Comparison of ENCODE assay signal across 8 cellular contexts in the genomic region with DNA sequence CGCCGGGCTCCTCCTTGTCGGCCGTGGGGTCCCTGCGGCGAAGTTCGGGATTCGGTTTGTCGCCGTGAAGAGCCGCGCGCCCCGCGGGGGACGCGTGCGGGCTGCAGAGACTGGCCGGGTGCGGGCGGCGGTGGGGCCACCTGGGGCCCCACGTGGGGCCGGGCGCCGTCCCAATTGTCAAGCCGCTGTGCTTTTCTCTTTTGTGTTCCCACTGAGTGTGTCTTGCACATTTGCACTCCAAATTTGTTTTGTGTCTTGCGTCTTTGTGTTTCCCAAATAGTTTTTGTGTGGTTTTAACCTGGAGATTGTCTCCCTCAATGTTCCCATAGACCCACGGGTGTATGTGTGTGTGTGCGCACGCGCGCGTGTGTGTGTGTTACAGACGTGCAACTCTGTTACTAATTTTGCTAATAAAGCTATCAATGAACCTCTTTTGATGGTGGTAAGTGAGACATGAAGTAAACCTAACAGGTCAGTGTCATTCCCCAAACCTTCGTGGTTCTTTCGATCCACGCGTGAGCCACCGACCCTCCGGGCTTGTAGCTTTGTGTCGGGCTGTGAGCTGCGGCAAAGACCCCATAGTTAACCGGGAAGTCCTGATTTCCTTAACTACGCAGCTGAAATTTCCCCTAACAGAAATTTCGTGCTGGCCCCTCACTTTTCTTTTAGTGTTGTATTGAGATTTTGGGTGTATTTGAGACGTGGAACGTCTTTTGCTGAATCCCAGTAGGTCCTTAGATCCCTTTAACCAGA. TPM values are rescaled to one million over a fixed set of nuclear protein-coding genes. Genes with fewer than 3 reads are reported as not detected.
DNase-seq lines count a peak whose midpoint lies in the region; ATAC-seq and TF ChIP-seq lines count a peak whose summit lies in the region.

No MANE protein-coding gene starts in this region.

- peaks cover 7% of the 10 kb centered on the region for H3K36me3 Mint-ChIP-seq in activated naive CD8-positive, alpha-beta T cell treated with anti-CD3 and anti-CD28 coated beads, Interleukin-2, amount 10 ng/mL, durations not matched to agents 7 days and 5 days

- intact Hi-C loops in heart left ventricle (cut with DNase I) (loop anchor here in 3 of 10 donors (5.0 to 10.0 kb wide), 2 partner anchors 47 to 54 kb away; no protein-coding TSS in a partner anchor), psoas muscle (cut with DNase I) (loop anchor here in 1 of 2 donors (5.0 kb wide), 1 partner anchor 47 kb away; no protein-coding TSS in a partner anchor)

- peak overlapping the region; percentile 98 for H3K27ac Mint-ChIP-seq in activated naive CD8-positive, alpha-beta T cell treated with anti-CD3 and anti-CD28 coated beads, Interleukin-2, amount 10 ng/mL, durations not matched to agents 7 days and 5 days

- peaks cover 35% of the 10 kb centered on the region for H3K4me1 Mint-ChIP-seq in activated naive CD8-positive, alpha-beta T cell treated with anti-CD3 and anti-CD28 coated beads, Interleukin-2, amount 10 ng/mL, durations not matched to agents 7 days and 5 days

- H3K27me3 Mint-ChIP-seq in activated naive CD8-positive, alpha-beta T cell treated with anti-CD3 and anti-CD28 coated beads, Interleukin-2, amount 10 ng/mL, durations not matched to agents 7 days and 5 days, result no peaks in the 10 kb centered on the region

- H3K4me3 ChIP-seq in heart left ventricle, result peak overlapping the region; percentile 43 to 99 (median 84)
- H3K4me3 ChIP-seq in psoas muscle, result peak overlapping the region; percentile 79

- H3K4me1 ChIP-seq in heart left ventricle (peaks cover 0 to 25% (median 7%) of the 10 kb centered on the region in 12 donors), psoas muscle (peaks cover 7% of the 10 kb centered on the region)

- H3K36me3 ChIP-seq in heart left ventricle (no peaks in the 10 kb centered on the region), psoas muscle (ENCODE audit: insufficient read depth in 1 of 2, low read depth in 1 of 2) (no peaks in the 10 kb centered on the region)

- TF ChIP-seq POLR2A in heart left ventricle (IDR thresholded peaks at IDR 0.05), result no peak

- H3K27me3 ChIP-seq in heart left ventricle, result peaks cover 0 to 6% (median 0%) of the 10 kb centered on the region in 9 donors
- H3K27me3 ChIP-seq in psoas muscle (ENCODE audit: insufficient read depth in 3 of 3, low read length in 2 of 3), result no peaks in the 10 kb centered on the region

- no peaks in the 10 kb centered on the region for H3K9me3 Mint-ChIP-seq in activated naive CD8-positive, alpha-beta T cell treated with anti-CD3 and anti-CD28 coated beads, Interleukin-2, amount 10 ng/mL, durations not matched to agents 7 days and 5 days

- CTCF ChIA-PET in RWPE1 (lab: Yijun Ruan, JAX), result no interaction called here

- ATAC-seq in HG02642 (IDR thresholded peaks at IDR 0.05; ENCODE audit: poor library complexity, unreplicated experiment) (peak; percentile 42), heart left ventricle (peak in 3 of 4 donors; percentile 59 to 76 (median 68)), psoas muscle (peak; percentile 59 to 82 (median 76))
- ATAC-seq in activated naive CD8-positive, alpha-beta T cell treated with anti-CD3 and anti-CD28 coated beads, Interleukin-2, amount 10 ng/mL, durations not matched to agents 7 days and 5 days (ENCODE audit: low read depth), result peak; percentile 55

- peak overlapping the region; percentile 97 for H3K4me3 Mint-ChIP-seq in activated naive CD8-positive, alpha-beta T cell treated with anti-CD3 and anti-CD28 coated beads, Interleukin-2, amount 10 ng/mL, durations not matched to agents 7 days and 5 days

- DNase-seq in GM13977 (ENCODE audit: low spot score) (peak; percentile 73), RWPE1 (ENCODE audit: low spot score) (peak; percentile 26), heart left ventricle (peak; percentile 23 to 74 (median 52)), psoas muscle (peak; percentile 53 to 67), SHP77 (lab: John Stamatoyannopoulos, UW) (no peak), NCI-H446 treated with DMSO at 0.1 percent for 48 hours (lab: John Stamatoyannopoulos, UW) (no peak)
- DNase-seq in activated naive CD8-positive, alpha-beta T cell treated with anti-CD3 and anti-CD28 coated beads, Interleukin-2, amount 10 ng/mL, durations not matched to agents 7 days and 5 days, result no peak

- peak overlapping the region; percentile 71 for H3K27ac ChIP-seq in RWPE1
- H3K27ac ChIP-seq in heart left ventricle, result peak overlapping the region; percentile 52 to 95 (median 90)
- peak overlapping the region; percentile 84 for H3K27ac ChIP-seq in psoas muscle

- no peak for TF ChIP-seq CTCF in GM13977 (IDR thresholded peaks at IDR 0.05; ENCODE audit: extremely low read depth, insufficient read depth, missing control alignments)
- no peak for TF ChIP-seq CTCF in RWPE1 (conservative IDR thresholded peaks at IDR 0.05; ENCODE audit: low read depth)
- no peak for TF ChIP-seq CTCF in heart left ventricle (IDR thresholded peaks at IDR 0.05)
- no peak for TF ChIP-seq CTCF in psoas muscle (IDR thresholded peaks at IDR 0.05)

- peaks cover 0 to 11% (median 0%) of the 10 kb centered on the region in 12 donors for H3K9me3 ChIP-seq in heart left ventricle
- H3K9me3 ChIP-seq in psoas muscle, result no peaks in the 10 kb centered on the region

- POLR2A ChIA-PET in RWPE1 (lab: Yijun Ruan, JAX; ENCODE audit: low non-redundant PET), result no interaction called here
- POLR2A ChIA-PET in activated naive CD8-positive, alpha-beta T cell treated with anti-CD3 and anti-CD28 coated beads, Interleukin-2, amount 10 ng/mL, durations not matched to agents 7 days and 5 days (lab: Charles Lee), result interaction anchor here (0.9 to 3.1 kb wide), 4 partner anchors 25 to 49 kb away, joined by 4 to 19 read pairs (median 6); no protein-coding TSS in a partner anchor

- WGBS in heart left ventricle, 4 donors, result 14 to 21% (median 18%) methylated on average over 41 to 48 of the region's 48 CpGs
- WGBS in psoas muscle, 3 donors, result 7 to 24% (median 11%) methylated on average over 24 to 48 of the region's 48 CpGs

- in situ Hi-C loops in GM13977 (cut with MboI; ENCODE audit: low pct_unique_long_range_greater_than_20kb, low sequenced_read_pairs, unreplicated experiment), result no loop called here

RNA-seq across cellular contexts. Expression of gene PRDM2, which starts 0.7 kb away (rescaled TPM):
- total RNA-seq in activated naive CD8-positive, alpha-beta T cell treated with anti-CD3 and anti-CD28 coated beads, Interleukin-2, amount 10 ng/mL, durations not matched to agents 7 days and 5 days, result 10 to 100 TPM; 75.2 to 79.8 TPM
- total RNA-seq in heart left ventricle (10 to 100 TPM; 22.8 to 52.7 (median 38.8) TPM), psoas muscle (10 to 100 TPM; 29.4 to 84.3 (median 45.5) TPM)
- polyA plus RNA-seq in heart left ventricle (10 to 100 TPM; 16.1 to 19.3 TPM), psoas muscle (10 to 100 TPM; 12.1 to 59.3 (median 24.8) TPM)

Comparison
In these comparisons a context has a peak if more than half of its experiments do, and no peak if none do; other contexts are left out.
1. DNase-seq: peak in GM13977 (single experiment), RWPE1 (single experiment), heart left ventricle (5 of 5) and psoas muscle (2 of 2); none in activated naive CD8-positive, alpha-beta T cell treated with anti-CD3 and anti-CD28 coated beads, Interleukin-2, amount 10 ng/mL, durations not matched to agents 7 days and 5 days (single experiment), SHP77 (0 of 2) and NCI-H446 treated with DMSO at 0.1 percent for 48 hours (single experiment).
2. Peak in every context shown above with its lines, with median percentiles within 50 percentile points of each other: ATAC-seq and H3K27ac ChIP-seq.